ENCODE assay signal across 1 cellular context in the genomic region with DNA sequence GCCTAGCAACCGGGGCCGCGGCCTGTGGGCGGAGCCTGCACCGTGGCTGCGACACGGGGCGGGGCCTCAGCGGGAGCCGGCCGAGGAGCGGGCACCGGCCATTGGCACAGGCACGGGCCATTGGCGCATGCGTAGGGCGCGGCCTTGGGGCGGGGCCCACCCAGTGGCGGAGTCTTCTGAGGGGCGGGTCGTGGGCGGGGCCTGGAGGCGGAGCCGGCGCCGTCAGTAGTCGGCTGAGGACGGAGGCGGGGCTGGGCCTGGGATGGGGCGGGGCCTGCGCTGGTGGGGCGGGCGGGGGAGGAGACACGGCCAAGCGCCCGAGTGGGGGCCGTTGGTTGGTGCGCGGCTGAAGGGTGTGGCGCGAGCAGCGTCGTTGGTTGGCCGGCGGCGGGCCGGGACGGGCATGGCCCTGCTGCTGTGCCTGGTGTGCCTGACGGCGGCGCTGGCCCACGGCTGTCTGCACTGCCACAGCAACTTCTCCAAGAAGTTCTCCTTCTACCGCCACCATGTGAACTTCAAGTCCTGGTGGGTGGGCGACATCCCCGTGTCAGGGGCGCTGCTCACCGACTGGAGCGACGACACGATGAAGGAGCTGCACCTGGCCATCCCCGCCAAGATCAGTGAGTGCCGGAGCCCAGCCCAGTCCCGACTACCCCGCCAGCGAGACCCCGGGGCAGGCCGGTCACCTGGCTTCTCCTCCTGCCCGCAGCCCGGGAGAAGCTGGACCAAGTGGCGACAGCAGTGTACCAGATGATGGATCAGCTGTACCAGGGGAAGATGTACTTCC.
TF ChIP-seq lines count a peak whose summit lies in the region.

TSS of gene IZUMO4 (plus strand) at position 373 of the 787 bp plus-strand sequence. CDS start at position 404, 31 bp downstream.

TF ChIP-seq in GM12878, 131 proteins besides CTCF, POLR2A, EP300 and RAD21 (continued from another document):
- TF ChIP-seq CREB1 (IDR thresholded peaks at IDR 0.05; ENCODE audit: low read depth): 0 out of 2 replicates have a peak, but pooled peaks have one; percentile 27
- peak; percentile 76 for TF ChIP-seq LARP7 (IDR thresholded peaks at IDR 0.05)
- peak in 1 of 2 experiments; percentile 50; a peak in 1 of 4 replicates for TF ChIP-seq BHLHE40 (IDR thresholded peaks at IDR 0.05; ENCODE audit: borderline replicate concordance in 1 of 2, low read depth in 2 of 2, low read length in 1 of 2)
- TF ChIP-seq GATAD2B (conservative IDR thresholded peaks at IDR 0.05; ENCODE audit: low read depth): peak; percentile 61
- TF ChIP-seq, protein P1, sequence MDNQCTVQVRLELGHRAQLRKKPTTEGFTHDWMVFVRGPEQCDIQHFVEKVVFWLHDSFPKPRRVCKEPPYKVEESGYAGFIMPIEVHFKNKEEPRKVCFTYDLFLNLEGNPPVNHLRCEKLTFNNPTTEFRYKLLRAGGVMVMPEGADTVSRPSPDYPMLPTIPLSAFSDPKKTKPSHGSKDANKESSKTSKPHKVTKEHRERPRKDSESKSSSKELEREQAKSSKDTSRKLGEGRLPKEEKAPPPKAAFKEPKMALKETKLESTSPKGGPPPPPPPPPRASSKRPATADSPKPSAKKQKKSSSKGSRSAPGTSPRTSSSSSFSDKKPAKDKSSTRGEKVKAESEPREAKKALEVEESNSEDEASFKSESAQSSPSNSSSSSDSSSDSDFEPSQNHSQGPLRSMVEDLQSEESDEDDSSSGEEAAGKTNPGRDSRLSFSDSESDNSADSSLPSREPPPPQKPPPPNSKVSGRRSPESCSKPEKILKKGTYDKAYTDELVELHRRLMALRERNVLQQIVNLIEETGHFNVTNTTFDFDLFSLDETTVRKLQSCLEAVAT (IDR thresholded peaks at IDR 0.05): no peak
- TF ChIP-seq MYC (IDR thresholded peaks at IDR 0.05; ENCODE audit: insufficient read depth, insufficient read length, insufficient replicate concordance, low read length, severe bottlenecking): no peak
- peak; percentile 69 for TF ChIP-seq MXI1 (IDR thresholded peaks at IDR 0.05; ENCODE audit: low read depth, low read length)
- TF ChIP-seq USF1 (IDR thresholded peaks at IDR 0.05; ENCODE audit: borderline replicate concordance, extremely low read length, insufficient read depth, low read depth, low read length): no peak
- TF ChIP-seq RCOR1 (conservative IDR thresholded peaks at IDR 0.05; ENCODE audit: low read depth, low read length): no peak
- TF ChIP-seq EGR1 (IDR thresholded peaks at IDR 0.05; ENCODE audit: borderline replicate concordance in 1 of 2, low read depth in 2 of 2, low read length in 2 of 2): peak in 1 of 2 experiments; percentile 34; a peak in 1 of 3 replicates
- no peak for TF ChIP-seq IRF4 (IDR thresholded peaks at IDR 0.05; ENCODE audit: low read depth, low read length)
- TF ChIP-seq MEF2A (IDR thresholded peaks at IDR 0.05; ENCODE audit: insufficient read depth, low read depth, low read length): no peak
- TF ChIP-seq POLR2AphosphoS5 (IDR thresholded peaks at IDR 0.05; ENCODE audit: low read length): no peak
TF ChIP-seq in GM12878: peak in this region for 20.
